11 cellular contexts compared by ENCODE assay signal in the genomic region with DNA sequence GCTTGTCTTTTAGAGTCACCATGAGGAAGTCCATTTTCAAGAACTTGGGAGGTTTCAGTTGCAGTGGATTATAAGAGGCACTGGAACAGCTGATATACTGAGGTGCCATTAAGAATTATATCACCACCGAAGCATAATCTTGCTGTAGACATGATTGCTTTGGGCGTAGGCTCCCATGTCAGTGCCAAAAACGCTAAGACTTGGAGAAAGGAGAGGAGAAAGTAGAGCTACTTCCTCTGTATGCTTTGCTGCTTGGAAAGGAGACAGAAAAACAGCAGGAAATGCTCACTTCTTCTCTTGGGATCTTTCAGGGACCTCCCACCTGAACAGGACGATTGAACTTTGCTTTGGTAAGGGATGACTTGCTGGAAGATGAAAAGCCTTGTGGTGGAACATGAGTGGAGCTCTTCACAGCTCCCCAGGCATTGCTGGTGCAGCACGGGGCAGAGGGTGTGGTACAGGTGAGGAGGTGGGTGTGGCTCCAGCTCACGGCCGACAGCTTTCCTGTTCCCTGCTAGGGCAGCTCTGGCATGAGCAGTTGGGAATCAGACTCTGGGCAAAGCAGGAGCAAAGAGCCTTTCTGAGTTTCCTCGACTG.
DNase-seq lines count a peak whose midpoint lies in the region; ATAC-seq and TF ChIP-seq lines count a peak whose summit lies in the region.
"Had no signal": no experiment of that assay in that cellular context is flagged by ENCODE, and none has a peak within 500 bp of the region (broad histone marks: within the 10 kb centered on the region; RNA-seq: fewer than 3 reads in every experiment).

No MANE protein-coding gene starts in this region.

- in situ Hi-C loops in ACHN (cut with HindIII; ENCODE audit: low pct_ligation_motif_present, low pct_unique_long_range_greater_than_20kb, low sequenced_read_pairs): no loop called here
- in situ Hi-C loops in GM13977 (cut with MboI; ENCODE audit: low pct_unique_long_range_greater_than_20kb, low sequenced_read_pairs, unreplicated experiment): no loop called here

- H3K36me3 Mint-ChIP-seq in activated naive CD8-positive, alpha-beta T cell treated with anti-CD3 and anti-CD28 coated beads for 36 hours: no peaks in the 10 kb centered on the region
- H3K36me3 Mint-ChIP-seq in activated T-cell treated with anti-CD3 and anti-CD28 coated beads, Interleukin-2, amount 50 U/mL, for 72 hours (ENCODE audit: insufficient read depth in 2 of 2): no peaks in the 10 kb centered on the region
- H3K36me3 Mint-ChIP-seq: memory B cell had no signal

- TF ChIP-seq CTCF in colonic mucosa (IDR thresholded peaks at IDR 0.05) (no peak), GM13977 (IDR thresholded peaks at IDR 0.05; ENCODE audit: extremely low read depth, insufficient read depth, missing control alignments) (no peak)

- H3K27me3 Mint-ChIP-seq in activated naive CD8-positive, alpha-beta T cell treated with anti-CD3 and anti-CD28 coated beads for 36 hours: peaks cover 7% of the 10 kb centered on the region
- H3K27me3 Mint-ChIP-seq in activated T-cell treated with anti-CD3 and anti-CD28 coated beads, Interleukin-2, amount 50 U/mL, for 72 hours (ENCODE audit: low read depth): no peaks in the 10 kb centered on the region
- H3K27me3 Mint-ChIP-seq: CD4-positive, alpha-beta T cell; memory B cell had no signal

- H3K4me3 ChIP-seq in MG63 (no peak overlapping the region), colonic mucosa (no peak overlapping the region), mucosa of stomach (ENCODE audit: low read length) (peak overlapping the region; percentile 22)

- H3K9ac ChIP-seq in colonic mucosa (ENCODE audit: low read depth in 2 of 2, low read length in 2 of 2): peak overlapping the region; percentile 20 to 68
- H3K9ac ChIP-seq in mucosa of stomach (ENCODE audit: low read length): peak overlapping the region; percentile 65
- H3K9ac ChIP-seq: KMS-11 had no signal

- H3K27me3 ChIP-seq in MG63 (no peaks in the 10 kb centered on the region), colonic mucosa (no peaks in the 10 kb centered on the region), mucosa of stomach (ENCODE audit: control insufficient read depth, insufficient read depth, low read length) (no peaks in the 10 kb centered on the region)

- no peak overlapping the region for H3K4me3 Mint-ChIP-seq in activated naive CD8-positive, alpha-beta T cell treated with anti-CD3 and anti-CD28 coated beads for 36 hours
- H3K4me3 Mint-ChIP-seq in activated T-cell treated with anti-CD3 and anti-CD28 coated beads, Interleukin-2, amount 50 U/mL, for 72 hours: no peak overlapping the region
- H3K4me3 Mint-ChIP-seq: CD4-positive, alpha-beta T cell; memory B cell had no signal

- DNase-seq in ACHN (peak; percentile 30), MG63 (peak; percentile 51), colonic mucosa (peak; percentile 89), NCI-H2171 (lab: John Stamatoyannopoulos, UW) (no peak), GM13977 (ENCODE audit: low spot score) (no peak)
- DNase-seq in activated naive CD8-positive, alpha-beta T cell treated with anti-CD3 and anti-CD28 coated beads for 36 hours: no peak
- no peak for DNase-seq in activated T-cell treated with anti-CD3 and anti-CD28 coated beads, Interleukin-2, amount 50 U/mL, for 72 hours
- DNase-seq: CD4-positive, alpha-beta T cell had no signal

- ATAC-seq in activated T-cell treated with anti-CD3 and anti-CD28 coated beads, Interleukin-2, amount 50 U/mL, for 72 hours (replicated peaks in 1 of 2): no peak

- peak overlapping the region; percentile 88 for H3K27ac ChIP-seq in colonic mucosa
- H3K27ac ChIP-seq: KMS-11 had no signal

- no peaks in the 10 kb centered on the region for H3K9me3 Mint-ChIP-seq in activated naive CD8-positive, alpha-beta T cell treated with anti-CD3 and anti-CD28 coated beads for 36 hours
- peaks cover 0 to 8% of the 10 kb centered on the region in 2 donors for H3K9me3 Mint-ChIP-seq in activated T-cell treated with anti-CD3 and anti-CD28 coated beads, Interleukin-2, amount 50 U/mL, for 72 hours

- no peaks in the 10 kb centered on the region for H3K4me1 Mint-ChIP-seq in activated naive CD8-positive, alpha-beta T cell treated with anti-CD3 and anti-CD28 coated beads for 36 hours
- H3K4me1 Mint-ChIP-seq in activated T-cell treated with anti-CD3 and anti-CD28 coated beads, Interleukin-2, amount 50 U/mL, for 72 hours (ENCODE audit: low read depth): no peaks in the 10 kb centered on the region
- H3K4me1 Mint-ChIP-seq: memory B cell had no signal

- no peak overlapping the region for H3K27ac Mint-ChIP-seq in activated naive CD8-positive, alpha-beta T cell treated with anti-CD3 and anti-CD28 coated beads for 36 hours
- H3K27ac Mint-ChIP-seq in activated T-cell treated with anti-CD3 and anti-CD28 coated beads, Interleukin-2, amount 50 U/mL, for 72 hours: no peak overlapping the region
- H3K27ac Mint-ChIP-seq: CD4-positive, alpha-beta T cell; memory B cell had no signal

- no peaks in the 10 kb centered on the region for H3K9me3 ChIP-seq in MG63
- H3K9me3 ChIP-seq in colonic mucosa: no peaks in the 10 kb centered on the region
- H3K9me3 ChIP-seq in mucosa of stomach (ENCODE audit: control insufficient read depth, low read length): no peaks in the 10 kb centered on the region

- H3K4me1 ChIP-seq in colonic mucosa (peaks cover 19% of the 10 kb centered on the region), mucosa of stomach (ENCODE audit: control insufficient read depth, insufficient read depth, low read length) (peaks cover 33% of the 10 kb centered on the region)

- no peaks in the 10 kb centered on the region for H3K36me3 ChIP-seq in MG63
- no peaks in the 10 kb centered on the region for H3K36me3 ChIP-seq in colonic mucosa
- H3K36me3 ChIP-seq in mucosa of stomach (ENCODE audit: control insufficient read depth, insufficient read depth, low read length): no peaks in the 10 kb centered on the region

- intact Hi-C loops in colonic mucosa (cut with DNase I): no loop called here

Comparison
In these comparisons a context has a peak if more than half of its experiments do, and no peak if none do; other contexts are left out.
1. DNase-seq: peak in ACHN (single experiment), MG63 (single experiment) and colonic mucosa (single experiment); none in NCI-H2171 (single experiment), activated naive CD8-positive, alpha-beta T cell treated with anti-CD3 and anti-CD28 coated beads for 36 hours (single experiment), activated T-cell treated with anti-CD3 and anti-CD28 coated beads, Interleukin-2, amount 50 U/mL, for 72 hours (0 of 2) and GM13977 (single experiment).